In the genomic region with DNA sequence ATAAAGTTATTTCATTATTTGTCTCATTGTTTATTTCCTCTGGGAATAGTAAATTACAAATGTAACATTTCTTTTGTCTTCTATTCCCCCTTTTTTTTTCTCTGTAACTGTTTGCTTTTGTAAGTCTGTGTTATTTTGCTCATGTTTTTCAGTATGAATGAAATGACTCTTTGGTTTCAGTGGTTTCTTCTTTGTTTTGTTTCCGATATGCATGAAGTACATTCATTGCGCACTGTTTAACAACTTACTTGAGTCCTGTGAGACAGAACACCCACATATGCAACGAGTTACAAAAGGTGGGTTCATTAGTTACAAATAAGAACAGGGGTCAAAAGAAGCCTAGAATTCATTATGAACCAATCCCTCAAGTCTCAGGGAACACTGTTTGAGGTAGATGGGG, we compare ENCODE assay signal across 18 cellular contexts.
DNase-seq lines count a peak whose midpoint lies in the region; ATAC-seq and TF ChIP-seq lines count a peak whose summit lies in the region.
"Had no signal": no experiment of that assay in that cellular context is flagged by ENCODE, and none has a peak within 500 bp of the region (broad histone marks: within the 10 kb centered on the region; RNA-seq: fewer than 3 reads in every experiment).

No MANE protein-coding gene starts in this region.

- no peak for TF ChIP-seq POLR2A in adrenal gland (IDR thresholded peaks at IDR 0.05)

- H3K9me3 ChIP-seq in adrenal gland (replicated peaks in 1 of 3) (no peaks in the 10 kb centered on the region), MG63 (no peaks in the 10 kb centered on the region)
- H3K9me3 ChIP-seq: Peyer's patch, prostate gland had no signal

- DNase-seq in GM20000 (ENCODE audit: low spot score) (peak; percentile 33), adrenal gland (no peak), MG63 (no peak), occipital lobe (lab: John Stamatoyannopoulos, UW) (no peak), AG08396 (ENCODE audit: low spot score) (no peak)
- DNase-seq: activated CD4-positive, alpha-beta memory T cell treated with anti-CD3 and anti-CD28 coated beads for 36 hours; activated naive CD4-positive, alpha-beta T cell treated with anti-CD3 and anti-CD28 coated beads for 36 hours; DND-41; NCI-H2171 treated with DMSO at 0.1 percent for 48 hours; Peyer's patch; stimulated activated CD4-positive, alpha-beta T cell treated with anti-CD3 and anti-CD28 coated beads, Interleukin-2, amount 100 ng/mL, for 48 hours; stimulated activated naive CD8-positive, alpha-beta T cell treated with anti-CD3 and anti-CD28 coated beads, Interleukin-15, amount 100 ng/mL, for 72 hours had no signal

- ATAC-seq in GM18508 (IDR thresholded peaks at IDR 0.05; ENCODE audit: insufficient read depth, unreplicated experiment) (peak; percentile 99), HG02885 (IDR thresholded peaks at IDR 0.05; ENCODE audit: poor library complexity, unreplicated experiment) (peak; percentile 99), HG03469 (IDR thresholded peaks at IDR 0.05; ENCODE audit: unreplicated experiment) (peak; percentile 99)
- ATAC-seq: K562; stimulated activated naive CD8-positive, alpha-beta T cell treated with anti-CD3 and anti-CD28 coated beads, Interleukin-15, amount 100 ng/mL, for 72 hours had no signal

- H3K36me3 ChIP-seq in adrenal gland (replicated peaks in 1 of 2) (no peaks in the 10 kb centered on the region), MG63 (no peaks in the 10 kb centered on the region)
- H3K36me3 ChIP-seq: esophagus muscularis mucosa, Peyer's patch, prostate gland had no signal

- no peaks in the 10 kb centered on the region for H3K4me1 ChIP-seq in adrenal gland (replicated peaks in 1 of 2)
- H3K4me1 ChIP-seq: esophagus muscularis mucosa, Peyer's patch, prostate gland had no signal

- no peaks in the 10 kb centered on the region for H3K27me3 ChIP-seq in adrenal gland
- H3K27me3 ChIP-seq in MG63, result no peaks in the 10 kb centered on the region
- H3K27me3 ChIP-seq: esophagus muscularis mucosa, Peyer's patch had no signal

- intact Hi-C loops in adrenal gland (cut with DNase I), result no loop called here

- TF ChIP-seq CTCF in GM20000 (IDR thresholded peaks at IDR 0.05; ENCODE audit: extremely low read depth, missing control alignments) (no peak), adrenal gland (IDR thresholded peaks at IDR 0.05) (no peak)

- H3K27ac ChIP-seq in adrenal gland, result no peak overlapping the region
- H3K27ac ChIP-seq: esophagus muscularis mucosa, Peyer's patch, prostate gland had no signal

- WGBS in adrenal gland, 4 donors, result 73 to 79% (median 76%) methylated on average over 3 of the region's 3 CpGs

- H3K4me3 ChIP-seq in adrenal gland (no peak overlapping the region), MG63 (no peak overlapping the region)
- H3K4me3 ChIP-seq: esophagus muscularis mucosa, K562, Peyer's patch, prostate gland had no signal
